In the genomic region with DNA sequence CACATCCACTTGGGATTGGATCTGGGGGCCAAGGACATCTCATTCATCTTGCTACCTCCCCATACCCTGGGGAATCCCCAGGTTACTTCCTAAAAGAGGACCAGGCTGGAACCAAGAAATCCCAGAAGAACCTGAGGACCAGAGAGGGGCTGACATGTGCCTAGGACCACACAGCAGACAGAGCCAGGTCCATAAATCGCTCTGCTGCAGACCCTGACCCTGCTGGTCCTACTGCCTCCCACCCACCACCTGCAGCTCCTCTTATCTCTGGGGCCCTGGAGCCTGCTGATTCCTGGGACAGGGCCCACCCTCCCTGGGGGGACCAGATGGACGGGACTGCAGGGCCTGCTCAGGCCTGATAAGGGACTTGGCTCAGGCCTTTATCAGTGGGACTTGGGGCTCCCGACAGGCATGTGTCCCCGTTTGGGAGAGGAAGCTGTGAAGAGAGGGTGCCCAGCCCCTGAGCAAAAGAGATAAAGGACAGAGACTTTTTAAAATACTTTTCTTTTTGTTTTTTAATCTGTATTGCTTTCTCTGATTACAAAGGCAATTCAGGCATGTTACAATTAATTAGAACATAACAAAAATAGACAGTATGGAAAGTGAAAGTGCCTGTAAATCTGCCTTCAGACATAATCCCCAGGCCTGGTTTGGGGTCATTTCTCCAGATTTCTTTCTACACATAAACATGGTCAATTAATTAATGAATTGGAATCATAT, we compare ENCODE assay signal across 11 cellular contexts.
DNase-seq lines count a peak whose midpoint lies in the region; ATAC-seq and TF ChIP-seq lines count a peak whose summit lies in the region.
"Had no signal": no experiment of that assay in that cellular context is flagged by ENCODE, and none has a peak within 500 bp of the region (broad histone marks: within the 10 kb centered on the region; RNA-seq: fewer than 3 reads in every experiment).

No MANE protein-coding gene starts in this region.

- POLR2A ChIA-PET in A673 (lab: Charles Lee; ENCODE audit: low non-redundant PET), result no interaction called here
- POLR2A ChIA-PET in naive thymus-derived CD8-positive, alpha-beta T cell (lab: Charles Lee), result no interaction called here
- POLR2A ChIA-PET in activated CD4-positive, alpha-beta memory T cell treated with anti-CD3 and anti-CD28 coated beads for 36 hours (lab: Charles Lee), result no interaction called here

- H3K36me3 ChIP-seq in A673 (ENCODE audit: insufficient read depth, low read length, poor library complexity, severe bottlenecking), result no peaks in the 10 kb centered on the region
- H3K36me3 ChIP-seq in Peyer's patch, result no peaks in the 10 kb centered on the region

- H3K27ac ChIP-seq in A673 (ENCODE audit: low read depth, low read length, poor library complexity, severe bottlenecking) (peak overlapping the region; percentile 49), Peyer's patch (peak overlapping the region in 3 of 4 donors; percentile 43 to 85 (median 59))

- CTCF ChIA-PET in A673 (lab: Charles Lee), result interaction anchor here (0.7 kb wide), 1 partner anchor 772 kb away, joined by 5 read pairs; no protein-coding TSS in a partner anchor
- CTCF ChIA-PET in activated CD4-positive, alpha-beta memory T cell treated with anti-CD3 and anti-CD28 coated beads for 36 hours (lab: Charles Lee), result interaction anchor here (0.7 kb wide), 1 partner anchor 8 kb away, joined by 4 read pairs; no protein-coding TSS in a partner anchor

- H3K4me3 ChIP-seq in A673 (ENCODE audit: low read depth, low read length, poor library complexity, severe bottlenecking) (no peak overlapping the region), Peyer's patch (peak overlapping the region in 1 of 4 donors; percentile 8)

- H3K27me3 ChIP-seq in A673 (replicated peaks; ENCODE audit: insufficient read depth, low read depth, low read length, poor library complexity), result no peaks in the 10 kb centered on the region
- no peaks in the 10 kb centered on the region for H3K27me3 ChIP-seq in Peyer's patch

- TF ChIP-seq CTCF in A673 (conservative IDR thresholded peaks at IDR 0.05; ENCODE audit: low read depth, low read length) (no peak), Peyer's patch (IDR thresholded peaks at IDR 0.05) (no peak)

- H3K4me1 ChIP-seq in A673 (ENCODE audit: insufficient read depth, low read length, poor library complexity, severe bottlenecking) (peaks cover 18% of the 10 kb centered on the region), Peyer's patch (peaks cover 0 to 22% (median 3%) of the 10 kb centered on the region in 4 donors)

- no peak for ATAC-seq in naive thymus-derived CD8-positive, alpha-beta T cell
- ATAC-seq in HG03354 (IDR thresholded peaks at IDR 0.05; ENCODE audit: poor library complexity, severe bottlenecking, unreplicated experiment), result no peak
- no peak for ATAC-seq in HG02571 (IDR thresholded peaks at IDR 0.05; ENCODE audit: unreplicated experiment)
- ATAC-seq: CD8-positive, alpha-beta T cell had no signal

- H3K9me3 ChIP-seq in A673 (ENCODE audit: low read depth, low read length, poor library complexity, severe bottlenecking) (no peaks in the 10 kb centered on the region), Peyer's patch (no peaks in the 10 kb centered on the region)

- H3K27me3 Mint-ChIP-seq in naive thymus-derived CD8-positive, alpha-beta T cell, result no peaks in the 10 kb centered on the region
- H3K27me3 Mint-ChIP-seq in activated CD4-positive, alpha-beta memory T cell treated with anti-CD3 and anti-CD28 coated beads for 36 hours, result no peaks in the 10 kb centered on the region

- no peak for TF ChIP-seq POLR2A in Peyer's patch (IDR thresholded peaks at IDR 0.05)

- H3K36me3 Mint-ChIP-seq in naive thymus-derived CD8-positive, alpha-beta T cell, result no peaks in the 10 kb centered on the region
- H3K36me3 Mint-ChIP-seq in activated CD4-positive, alpha-beta memory T cell treated with anti-CD3 and anti-CD28 coated beads for 36 hours, result no peaks in the 10 kb centered on the region
- H3K36me3 Mint-ChIP-seq: CD8-positive, alpha-beta T cell had no signal

- H3K4me3 Mint-ChIP-seq in naive thymus-derived CD8-positive, alpha-beta T cell, result peak overlapping the region in 7 of 10 donors; percentile 14 to 62 (median 41)
- no peak overlapping the region for H3K4me3 Mint-ChIP-seq in activated CD4-positive, alpha-beta memory T cell treated with anti-CD3 and anti-CD28 coated beads for 36 hours
- H3K4me3 Mint-ChIP-seq: CD8-positive, alpha-beta T cell had no signal

- peaks cover 5 to 16% (median 13%) of the 10 kb centered on the region in 4 donors for H3K4me1 Mint-ChIP-seq in naive thymus-derived CD8-positive, alpha-beta T cell
- peaks cover 7% of the 10 kb centered on the region for H3K4me1 Mint-ChIP-seq in activated CD4-positive, alpha-beta memory T cell treated with anti-CD3 and anti-CD28 coated beads for 36 hours (ENCODE audit: low read depth)

- H3K9me3 Mint-ChIP-seq in naive thymus-derived CD8-positive, alpha-beta T cell, result no peaks in the 10 kb centered on the region
- H3K9me3 Mint-ChIP-seq in activated CD4-positive, alpha-beta memory T cell treated with anti-CD3 and anti-CD28 coated beads for 36 hours, result no peaks in the 10 kb centered on the region
- H3K9me3 Mint-ChIP-seq: CD8-positive, alpha-beta T cell had no signal

- H3K27ac Mint-ChIP-seq in naive thymus-derived CD8-positive, alpha-beta T cell, result peak overlapping the region in 6 of 10 donors; percentile 2 to 82 (median 67)
- H3K27ac Mint-ChIP-seq in activated CD4-positive, alpha-beta memory T cell treated with anti-CD3 and anti-CD28 coated beads for 36 hours, result no peak overlapping the region
- H3K27ac Mint-ChIP-seq: CD8-positive, alpha-beta T cell had no signal

- no peak for DNase-seq in A673 (ENCODE audit: low spot score)
- no peak for DNase-seq in Peyer's patch
- peak; percentile 39 for DNase-seq in fibroblast of peridontal ligament (ENCODE audit: extremely low read depth)
- DNase-seq in naive thymus-derived CD8-positive, alpha-beta T cell, result no peak
- no peak for DNase-seq in activated CD4-positive, alpha-beta memory T cell treated with anti-CD3 and anti-CD28 coated beads for 36 hours
- no peak for DNase-seq in HCEC 1CT
- DNase-seq: amniotic stem cell; CD8-positive, alpha-beta T cell; NCI-H1092 had no signal

- no TSS peak for BruUV-seq in A673 (replicated peaks; lab: Mats Ljungman, UMichigan)

- intact Hi-C loops in A673 (cut with micrococcal nuclease; ENCODE audit: unreplicated experiment), result loop anchor here (5.0 to 10.0 kb wide), 2 partner anchors 203 to 271 kb away; a partner anchor contains a TSS
- intact Hi-C loops in activated CD4-positive, alpha-beta memory T cell treated with anti-CD3 and anti-CD28 coated beads for 36 hours (cut with micrococcal nuclease), result loop anchor here (10.0 kb wide), 1 partner anchor 491 kb away; no protein-coding TSS in a partner anchor
